ENCODE assay signal across 1 cellular context in genomic region chr6:82363368-82364086, GRCh38.
TF ChIP-seq lines count a peak whose summit lies in the region.

Gene TPBG (plus strand): TSS chr6:82363817. CDS start chr6:82364962, 1,145 bp downstream.

TF ChIP-seq in HCT116, 20 proteins besides CTCF, POLR2A, EP300 and RAD21 (continued from another document):
- TF ChIP-seq, protein P1, sequence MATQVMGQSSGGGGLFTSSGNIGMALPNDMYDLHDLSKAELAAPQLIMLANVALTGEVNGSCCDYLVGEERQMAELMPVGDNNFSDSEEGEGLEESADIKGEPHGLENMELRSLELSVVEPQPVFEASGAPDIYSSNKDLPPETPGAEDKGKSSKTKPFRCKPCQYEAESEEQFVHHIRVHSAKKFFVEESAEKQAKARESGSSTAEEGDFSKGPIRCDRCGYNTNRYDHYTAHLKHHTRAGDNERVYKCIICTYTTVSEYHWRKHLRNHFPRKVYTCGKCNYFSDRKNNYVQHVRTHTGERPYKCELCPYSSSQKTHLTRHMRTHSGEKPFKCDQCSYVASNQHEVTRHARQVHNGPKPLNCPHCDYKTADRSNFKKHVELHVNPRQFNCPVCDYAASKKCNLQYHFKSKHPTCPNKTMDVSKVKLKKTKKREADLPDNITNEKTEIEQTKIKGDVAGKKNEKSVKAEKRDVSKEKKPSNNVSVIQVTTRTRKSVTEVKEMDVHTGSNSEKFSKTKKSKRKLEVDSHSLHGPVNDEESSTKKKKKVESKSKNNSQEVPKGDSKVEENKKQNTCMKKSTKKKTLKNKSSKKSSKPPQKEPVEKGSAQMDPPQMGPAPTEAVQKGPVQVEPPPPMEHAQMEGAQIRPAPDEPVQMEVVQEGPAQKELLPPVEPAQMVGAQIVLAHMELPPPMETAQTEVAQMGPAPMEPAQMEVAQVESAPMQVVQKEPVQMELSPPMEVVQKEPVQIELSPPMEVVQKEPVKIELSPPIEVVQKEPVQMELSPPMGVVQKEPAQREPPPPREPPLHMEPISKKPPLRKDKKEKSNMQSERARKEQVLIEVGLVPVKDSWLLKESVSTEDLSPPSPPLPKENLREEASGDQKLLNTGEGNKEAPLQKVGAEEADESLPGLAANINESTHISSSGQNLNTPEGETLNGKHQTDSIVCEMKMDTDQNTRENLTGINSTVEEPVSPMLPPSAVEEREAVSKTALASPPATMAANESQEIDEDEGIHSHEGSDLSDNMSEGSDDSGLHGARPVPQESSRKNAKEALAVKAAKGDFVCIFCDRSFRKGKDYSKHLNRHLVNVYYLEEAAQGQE (IDR thresholded peaks at IDR 0.05; ENCODE audit: low read depth): no peak
- no peak for TF ChIP-seq FOSL1 (IDR thresholded peaks at IDR 0.05; ENCODE audit: low read depth)
- peak; percentile 15; the same call in 1 of the 2 replicates for TF ChIP-seq ZFX (IDR thresholded peaks at IDR 0.05)
- TF ChIP-seq POLR2AphosphoS5 (IDR thresholded peaks at IDR 0.05; ENCODE audit: low read depth, low read length): peak; percentile 85
- no peak; the same call in 1 of the 2 replicates for TF ChIP-seq ELF1 (IDR thresholded peaks at IDR 0.05; ENCODE audit: borderline replicate concordance, low read depth)
- no peak for TF ChIP-seq CBX3 (IDR thresholded peaks at IDR 0.05; ENCODE audit: low read depth)
TF ChIP-seq in HCT116: peak in this region for 5.
